In the genomic region with DNA sequence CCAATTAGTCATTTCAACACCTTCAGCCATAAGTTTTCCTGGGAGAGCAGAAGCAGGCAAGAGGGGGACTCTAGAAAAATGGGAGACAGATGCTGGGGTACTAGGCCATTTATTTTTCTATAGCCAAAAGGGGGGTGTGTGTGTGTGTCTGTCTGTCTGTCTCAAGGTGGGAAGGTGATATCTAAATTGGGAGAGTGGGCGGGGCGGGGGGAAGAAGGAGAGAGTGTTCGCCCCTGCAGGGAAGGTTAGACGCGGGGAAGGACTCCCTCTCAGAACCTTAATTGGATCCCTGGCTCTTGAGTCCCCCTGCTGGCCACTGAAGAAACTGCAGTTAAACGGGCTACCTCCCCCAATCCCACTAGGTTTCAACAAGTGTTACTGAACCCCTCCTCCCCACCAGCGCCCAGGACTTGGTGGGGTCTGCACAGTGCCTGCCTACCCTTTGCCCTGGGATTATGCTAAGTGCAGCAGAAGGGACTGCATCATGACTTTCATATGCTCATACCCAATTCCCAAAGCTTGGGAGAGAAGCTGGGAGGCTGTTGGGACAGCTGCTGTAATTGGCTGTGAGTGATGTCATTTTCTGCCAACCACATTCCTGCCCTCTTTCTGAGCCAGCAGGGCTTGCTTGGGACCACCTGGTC, we compare ENCODE assay signal across 7 cellular contexts. TPM values are rescaled to one million over a fixed set of nuclear protein-coding genes. Genes with fewer than 3 reads are reported as not detected.
DNase-seq lines count a peak whose midpoint lies in the region; ATAC-seq, FAIRE-seq and TF ChIP-seq lines count a peak whose summit lies in the region.

No MANE protein-coding gene starts in this region.

- H3K79me2 ChIP-seq in GM12878 (ENCODE audit: control insufficient read depth, insufficient read depth, low read length): no peaks in the 10 kb centered on the region

- CTCF ChIA-PET in GM12878 (lab: Yijun Ruan, JAX): interaction anchor here (0.6 to 8.1 kb wide), 11 partner anchors 9 to 285 kb away, joined by 3 to 117 read pairs (median 5); no protein-coding TSS in a partner anchor

- no peak overlapping the region for H3K4me3 ChIP-seq in GM12875 (ENCODE audit: low read depth, low read length)
- H3K4me3 ChIP-seq in GM12878: no peak overlapping the region

- no peaks in the 10 kb centered on the region for H3K9me3 ChIP-seq in GM12878 (replicated peaks; ENCODE audit: control insufficient read depth, insufficient read depth, low read length)

- RAD21 ChIA-PET in GM12878 (lab: Charles Lee; ENCODE audit: unreplicated experiment): interaction anchor here (0.7 to 7.8 kb wide), 5 partner anchors 11 to 224 kb away, joined by 3 to 57 read pairs (median 3); no protein-coding TSS in a partner anchor

- no peak overlapping the region for H3K27ac ChIP-seq in GM12878 (ENCODE audit: control insufficient read depth, insufficient read depth)

- peak; percentile 87 for TF ChIP-seq CTCF in GM12875 (IDR thresholded peaks at IDR 0.05; ENCODE audit: borderline replicate concordance, insufficient read depth, low read depth, low read length)
- peak; percentile 86 to 96 (median 94); a peak in 5 of 6 replicates for TF ChIP-seq CTCF in GM12878 (IDR thresholded peaks at IDR 0.05 in 2 of 3, conservative IDR thresholded peaks at IDR 0.05 in 1 of 3; ENCODE audit: control insufficient read depth in 2 of 3, extremely low read depth in 1 of 3, insufficient read depth in 1 of 3, low read depth in 3 of 3, low read length in 3 of 3)

- H2AFZ ChIP-seq in GM12878 (ENCODE audit: control insufficient read depth, low read depth, low read length): no peak overlapping the region

- no peaks in the 10 kb centered on the region for H4K20me1 ChIP-seq in GM12878 (ENCODE audit: control insufficient read depth, insufficient read depth)

- no peaks in the 10 kb centered on the region for H3K27me3 Mint-ChIP-seq in immature natural killer cell (ENCODE audit: low read depth in 3 of 3)

- POLR2A ChIA-PET in GM12878 (lab: Charles Lee): interaction anchor here (0.7 kb wide), 1 partner anchor 32 kb away, joined by 9 read pairs; no protein-coding TSS in a partner anchor

- peaks cover 0 to 1% of the 10 kb centered on the region in 2 donors for H3K4me1 Mint-ChIP-seq in immature natural killer cell

- TF ChIP-seq EP300 in GM12878 (IDR thresholded peaks at IDR 0.05; ENCODE audit: borderline replicate concordance in 1 of 2, control insufficient read depth in 1 of 2, low read depth in 2 of 2, low read length in 2 of 2): no peak

- H3K27me3 ChIP-seq in GM12878 (replicated peaks in 1 of 2; ENCODE audit: control insufficient read depth in 2 of 2, insufficient read depth in 2 of 2, low read length in 1 of 2): no peaks in the 10 kb centered on the region

- peak; percentile 96 for TF ChIP-seq RAD21 in GM12878 (IDR thresholded peaks at IDR 0.05; ENCODE audit: insufficient read depth, low read depth, low read length)

- H3K4me3 Mint-ChIP-seq in immature natural killer cell: no peak overlapping the region

- H3K9ac ChIP-seq in GM12878 (ENCODE audit: control insufficient read depth, insufficient read depth, low read length): no peak overlapping the region

- TSS peak; percentile 31 for BruUV-seq in GM12878 (replicated peaks; lab: Mats Ljungman, UMichigan)

- peaks cover 5 to 21% (median 11%) of the 10 kb centered on the region in 3 donors for H3K36me3 Mint-ChIP-seq in immature natural killer cell

- 10% methylated on average over 7 of the region's 7 CpGs for WGBS in GM12878 (ENCODE audit: insufficient coverage, insufficient replicate concordance, low lambda C conversion rate, missing lambda C conversion rate)

- in situ Hi-C loops in GM12878 (cut with MboI): loop anchor here (5.0 kb wide), 3 partner anchors 130 to 220 kb away; no protein-coding TSS in a partner anchor

- SMC1A ChIA-PET in GM12878 (lab: Charles Lee; ENCODE audit: uncharacterized antibody, unreplicated experiment): interaction anchor here (0.7 to 4.0 kb wide), 4 partner anchors 91 to 223 kb away, joined by 3 to 36 read pairs (median 6); no protein-coding TSS in a partner anchor

- no peak overlapping the region for H3K4me2 ChIP-seq in GM12878 (ENCODE audit: control insufficient read depth, insufficient read depth)

- intact Hi-C loops in GM12878 (cut with micrococcal nuclease; ENCODE audit: unreplicated experiment): loop anchor here (1.0 to 5.0 kb wide), 6 partner anchors 31 to 223 kb away; partner anchors contain the start of gene FOXP4

- ATAC-seq in GM12878 (peak; percentile 92), HG02642 (IDR thresholded peaks at IDR 0.05; ENCODE audit: poor library complexity, unreplicated experiment) (no peak)

- H3K4me1 ChIP-seq in GM12878 (ENCODE audit: control insufficient read depth, insufficient read depth, low read length): no peaks in the 10 kb centered on the region

- 0 out of 2 replicates have a peak, but pooled peaks have one; percentile 11 for TF ChIP-seq POLR2A in GM12878 (IDR thresholded peaks at IDR 0.05; ENCODE audit: low read depth, low read length)

- H3K27ac Mint-ChIP-seq in immature natural killer cell: no peak overlapping the region

- H3K36me3 ChIP-seq in GM12878 (ENCODE audit: control insufficient read depth in 2 of 2, insufficient read depth in 2 of 2, low read length in 1 of 2): peaks cover 2 to 17% of the 10 kb centered on the region in 2 experiments; a peak in 3 of 4 replicates

- peak; percentile 86 for FAIRE-seq in GM12878 (lab: Jason Lieb, UNC)

- H3K9me3 Mint-ChIP-seq in immature natural killer cell: no peaks in the 10 kb centered on the region

- DNase-seq in NCI-H146 treated with DMSO at 0.1 percent for 48 hours (lab: John Stamatoyannopoulos, UW; ENCODE audit: unreplicated experiment) (peak; percentile 57), UCSD-AML1 (lab: John Stamatoyannopoulos, UW; ENCODE audit: unreplicated experiment) (peak; percentile 72), GM12878 (ENCODE audit: low read depth, low spot score) (peak; percentile 9), immature natural killer cell (peak; percentile 65 to 71 (median 68))
- DNase-seq in stimulated activated CD4-positive, alpha-beta T cell treated with anti-CD3 and anti-CD28 coated beads, Interleukin-15, amount 100 ng/mL, for 24 hours: peak; percentile 82

TF ChIP-seq in GM12878, 131 proteins besides CTCF, POLR2A, EP300 and RAD21 (continues in another document):
- TF ChIP-seq ZSCAN29 (IDR thresholded peaks at IDR 0.05) (no peak), YY1 (IDR thresholded peaks at IDR 0.05; ENCODE audit: low read depth, low read length) (0 out of 2 replicates have a peak, but pooled peaks have one; percentile 59), SMC3 (IDR thresholded peaks at IDR 0.05; ENCODE audit: borderline replicate concordance, low read length) (peak; percentile 93), ATF7 (IDR thresholded peaks at IDR 0.05; ENCODE audit: low read depth) (peak; percentile 51; the same call in 1 of the 2 replicates), FOXM1 (IDR thresholded peaks at IDR 0.05; ENCODE audit: low read depth, low read length) (peak; percentile 53; the same call in 1 of the 2 replicates), ESRRA (IDR thresholded peaks at IDR 0.05; ENCODE audit: low read length) (no peak), RFX5 (IDR thresholded peaks at IDR 0.05; ENCODE audit: low read depth, low read length) (no peak), NR2F1 (conservative IDR thresholded peaks at IDR 0.05) (no peak), HDAC2 (IDR thresholded peaks at IDR 0.05) (no peak), CREM (IDR thresholded peaks at IDR 0.05; ENCODE audit: low read depth) (no peak), NBN (IDR thresholded peaks at IDR 0.05) (0 out of 2 replicates have a peak, but pooled peaks have one; percentile 17), EED (IDR thresholded peaks at IDR 0.05; ENCODE audit: low read depth) (no peak), HDGF (IDR thresholded peaks at IDR 0.05) (peak; percentile 70), STAT1 (conservative IDR thresholded peaks at IDR 0.05) (no peak), SMARCA5 (IDR thresholded peaks at IDR 0.05) (0 out of 2 replicates have a peak, but pooled peaks have one; percentile 32)

RNA-seq across cellular contexts. Expression of gene FOXP4, which starts 45.8 kb away (rescaled TPM):
- total RNA-seq in GM12878 (2013; cell fraction: nucleolus; rRNA removed): 18.2 and 18.6 TPM in 2 replicates
- 3.4 and 5.1 TPM in 2 replicates for total RNA-seq in GM12878 (2014; rRNA removed)
- 1.8 and 2.3 TPM in 2 replicates for total RNA-seq in GM12878 (2014; rRNA removed; fragmentation: Illumina TruSeq; extraction: Trizol)
- 41.6 and 46.1 TPM in 2 replicates for total RNA-seq in GM12878 (2021)
- 4.1 TPM for polyA plus RNA-seq in GM12878 (2011; ENCODE audit: low read depth)
- 0.73 and 2.3 TPM in 2 replicates for polyA plus RNA-seq in GM12878 (2011; rRNA removed)
- polyA plus RNA-seq in GM12878 (2011; cell fraction: cytosol; rRNA removed): 4.1 and 4.7 TPM in 2 replicates
- polyA plus RNA-seq in GM12878 (2011; cell fraction: nucleus; rRNA removed): 18.4 and 27.1 TPM in 2 replicates
- 18.6 and 19.7 TPM in 2 replicates for polyA plus RNA-seq in GM12878 (2012)
- 1.9 and 6.3 TPM in 2 replicates for polyA plus RNA-seq in GM12878 (2014; fragmentation: Illumina TruSeq; extraction: Trizol)
- polyA plus RNA-seq in GM12878 (2014; fragmentation: Nextera tagmentation; extraction: Ambion mirVana): under 1 TPM; 0.31 to 0.40 TPM
- 12.0 and 16.6 TPM in 2 replicates for polyA plus RNA-seq in GM12878 (2014; rRNA removed)
- 1 to 10 TPM; 2.1 to 2.3 TPM for polyA plus RNA-seq in GM12878 (2016; fragmentation: Nextera tagmentation; extraction: Ambion mirVana)
- polyA minus RNA-seq in GM12878 (2011; rRNA and poly(A)+ RNA removed): 3.1 and 7.7 TPM in 2 replicates
- polyA minus RNA-seq in GM12878 (2011; cell fraction: cytosol; rRNA and poly(A)+ RNA removed): 12.6 and 13.3 TPM in 2 replicates
- polyA minus RNA-seq in GM12878 (2011; cell fraction: nucleus; rRNA and poly(A)+ RNA removed): 4.7 and 9.2 TPM in 2 replicates
- under 1 TPM; 0.10 to 0.73 (median 0.68) TPM for polyA plus RNA-seq in immature natural killer cell

RNA-seq across cellular contexts. Expression of gene MDFI, which starts 46.3 kb away (rescaled TPM):
- not detected in 2 replicates for total RNA-seq in GM12878 (2013; cell fraction: nucleolus; rRNA removed)
- not detected in 2 replicates for total RNA-seq in GM12878 (2014; rRNA removed)
- not detected in 2 replicates for total RNA-seq in GM12878 (2014; rRNA removed; fragmentation: Illumina TruSeq; extraction: Trizol)
- not detected in 2 replicates for total RNA-seq in GM12878 (2021)
- not detected for polyA plus RNA-seq in GM12878 (2011; ENCODE audit: low read depth)
- not detected in 2 replicates for polyA plus RNA-seq in GM12878 (2011; rRNA removed)
- polyA plus RNA-seq in GM12878 (2011; cell fraction: cytosol; rRNA removed): not detected in 2 replicates
- polyA plus RNA-seq in GM12878 (2011; cell fraction: nucleus; rRNA removed): not detected in 2 replicates
- polyA plus RNA-seq in GM12878 (2012): not detected in 2 replicates
- not detected in 2 replicates for polyA plus RNA-seq in GM12878 (2014; fragmentation: Illumina TruSeq; extraction: Trizol)
- polyA plus RNA-seq in GM12878 (2014; fragmentation: Nextera tagmentation; extraction: Ambion mirVana): not detected
- not detected in 2 replicates for polyA plus RNA-seq in GM12878 (2014; rRNA removed)
- not detected for polyA plus RNA-seq in GM12878 (2016; fragmentation: Nextera tagmentation; extraction: Ambion mirVana)
- not detected in 2 replicates for polyA minus RNA-seq in GM12878 (2011; rRNA and poly(A)+ RNA removed)
- polyA minus RNA-seq in GM12878 (2011; cell fraction: cytosol; rRNA and poly(A)+ RNA removed): not detected in 2 replicates
- polyA minus RNA-seq in GM12878 (2011; cell fraction: nucleus; rRNA and poly(A)+ RNA removed): not detected in 2 replicates
- polyA plus RNA-seq in immature natural killer cell: not detected

Comparison
In these comparisons a context has a peak if more than half of its experiments do, and no peak if none do; other contexts are left out.
1. DNase-seq: peak in every context shown above with its lines; median percentile 82 in stimulated activated CD4-positive, alpha-beta T cell treated with anti-CD3 and anti-CD28 coated beads, Interleukin-15, amount 100 ng/mL, for 24 hours; 72 in UCSD-AML1; 68 in immature natural killer cell; 57 in NCI-H146 treated with DMSO at 0.1 percent for 48 hours; 9 in GM12878.